8 cellular contexts compared by ENCODE assay signal in the genomic region with DNA sequence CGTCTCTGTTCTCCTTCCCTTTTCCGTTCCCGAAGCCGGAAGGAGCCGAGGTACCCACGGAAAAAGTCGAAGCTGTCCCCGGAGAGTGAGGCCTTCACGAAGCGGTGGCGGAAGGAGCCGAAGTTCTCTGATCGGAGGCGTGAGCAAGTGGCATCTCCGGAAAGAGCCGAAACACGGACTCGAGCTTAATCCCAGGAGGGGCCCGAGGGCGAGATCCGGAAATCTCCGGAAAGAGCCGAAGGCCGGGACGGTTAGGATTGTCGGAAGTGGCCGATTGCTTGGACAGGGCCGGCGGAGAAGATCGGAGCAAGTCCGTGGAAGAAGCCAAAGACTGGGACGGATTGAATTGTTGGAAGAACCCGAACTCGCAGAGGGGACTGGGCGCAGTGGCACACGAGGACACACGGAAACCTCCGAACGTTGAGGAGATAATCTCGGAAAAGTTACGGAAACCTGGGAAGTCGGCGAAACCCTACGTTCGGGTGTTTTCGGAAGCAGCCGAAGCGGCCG. TPM values are rescaled to one million over a fixed set of nuclear protein-coding genes. Genes with fewer than 3 reads are reported as not detected.
DNase-seq lines count a peak whose midpoint lies in the region; ATAC-seq and TF ChIP-seq lines count a peak whose summit lies in the region.

No MANE protein-coding gene starts in this region.

- H3K4me3 ChIP-seq in HAP-1 (peak overlapping the region; percentile 95), MG63 (peak overlapping the region; percentile 72), fibroblast of the aortic adventitia (ENCODE audit: low read depth, low read length) (peak overlapping the region; percentile 92)

- H3K36me3 ChIP-seq in HAP-1 (replicated peaks) (peaks cover 23% of the 10 kb centered on the region), MG63 (peaks cover 36% of the 10 kb centered on the region)

- no peak for TF ChIP-seq CTCF in fibroblast of the aortic adventitia (IDR thresholded peaks at IDR 0.05; ENCODE audit: insufficient read depth, low read length)

- peaks cover 11% of the 10 kb centered on the region for H3K4me1 ChIP-seq in HAP-1

- DNase-seq in EL = peak; percentile 100
- DNase-seq in HAP-1 (ENCODE audit: low spot score in 2 of 2) = peak; percentile 97 to 100
- peak; percentile 98 for DNase-seq in MG63
- peak; percentile 92 to 94 for DNase-seq in SHP77 (lab: John Stamatoyannopoulos, UW)
- peak; percentile 99 for DNase-seq in activated gamma-delta T cell treated with Interleukin-2 at 50 U/mL for 16 hours
- DNase-seq in fibroblast of the aortic adventitia (ENCODE audit: low read depth) = peak; percentile 100
- peak; percentile 99 for DNase-seq in natural killer cell treated with Interleukin-12 subunit alpha and Interleukin-12 subunit beta and Interleukin-15 and Interleukin-18, amount 100 ng/mL, for 72 hours (ENCODE audit: low spot score)
- DNase-seq in stimulated activated naive CD4-positive, alpha-beta T cell (lab: John Stamatoyannopoulos, UW) = peak; percentile 98 to 100 (median 100)

- peaks cover 0 to 3% of the 10 kb centered on the region in 2 donors for H3K27me3 Mint-ChIP-seq in natural killer cell treated with Interleukin-12 subunit alpha and Interleukin-12 subunit beta and Interleukin-15 and Interleukin-18, amount 100 ng/mL, for 72 hours

- H3K9me3 Mint-ChIP-seq in natural killer cell treated with Interleukin-12 subunit alpha and Interleukin-12 subunit beta and Interleukin-15 and Interleukin-18, amount 100 ng/mL, for 72 hours = no peaks in the 10 kb centered on the region

- ATAC-seq in natural killer cell treated with Interleukin-12 subunit alpha and Interleukin-12 subunit beta and Interleukin-15 and Interleukin-18, amount 100 ng/mL, for 72 hours = peak; percentile 85 to 88

- peaks cover 30 to 33% of the 10 kb centered on the region in 2 donors for H3K4me1 Mint-ChIP-seq in natural killer cell treated with Interleukin-12 subunit alpha and Interleukin-12 subunit beta and Interleukin-15 and Interleukin-18, amount 100 ng/mL, for 72 hours (ENCODE audit: low read depth in 2 of 2)

- H3K9me3 ChIP-seq in HAP-1 (no peaks in the 10 kb centered on the region), MG63 (no peaks in the 10 kb centered on the region)

- H3K36me3 Mint-ChIP-seq in natural killer cell treated with Interleukin-12 subunit alpha and Interleukin-12 subunit beta and Interleukin-15 and Interleukin-18, amount 100 ng/mL, for 72 hours = peaks cover 18% of the 10 kb centered on the region

- H3K4me3 Mint-ChIP-seq in natural killer cell treated with Interleukin-12 subunit alpha and Interleukin-12 subunit beta and Interleukin-15 and Interleukin-18, amount 100 ng/mL, for 72 hours = peak overlapping the region; percentile 90

- peak overlapping the region; percentile 98 to 99 for H3K27ac Mint-ChIP-seq in natural killer cell treated with Interleukin-12 subunit alpha and Interleukin-12 subunit beta and Interleukin-15 and Interleukin-18, amount 100 ng/mL, for 72 hours

- in situ Hi-C loops in HAP-1 (cut with MboI; ENCODE audit: low sequenced_read_pairs) = loop anchor here (25.0 kb wide), 2 partner anchors 1192 to 1467 kb away; a partner anchor contains a TSS

- no peaks in the 10 kb centered on the region for H3K27me3 ChIP-seq in HAP-1 (ENCODE audit: low read depth)
- no peaks in the 10 kb centered on the region for H3K27me3 ChIP-seq in MG63

RNA-seq across cellular contexts. Expression of a gene that starts 0.5 kb away (rescaled TPM):
- total RNA-seq in MG63 (2014; rRNA removed; shearing (Covaris generic); ENCODE audit: low replicate concordance) = 128 and 226 TPM in 2 replicates
- total RNA-seq in fibroblast of the aortic adventitia (ENCODE audit: low replicate concordance) = 69.5 and 71.4 TPM in 2 replicates
- 100 to 1,000 TPM; 266 to 434 TPM for total RNA-seq in natural killer cell treated with Interleukin-12 subunit alpha and Interleukin-12 subunit beta and Interleukin-15 and Interleukin-18, amount 100 ng/mL, for 72 hours

RNA-seq across cellular contexts. Expression of a gene that starts 6.4 kb away (rescaled TPM):
- total RNA-seq in MG63 (2014; rRNA removed; shearing (Covaris generic); ENCODE audit: low replicate concordance) = 1.3 and 4.8 TPM in 2 replicates
- total RNA-seq in fibroblast of the aortic adventitia (ENCODE audit: low replicate concordance) = 8.5 and 16.0 TPM in 2 replicates
- total RNA-seq in natural killer cell treated with Interleukin-12 subunit alpha and Interleukin-12 subunit beta and Interleukin-15 and Interleukin-18, amount 100 ng/mL, for 72 hours = 1 to 10 TPM; 1.9 to 3.3 TPM

RNA-seq across cellular contexts. Expression of a gene that starts 10.9 kb away (rescaled TPM):
- total RNA-seq in MG63 (2014; rRNA removed; shearing (Covaris generic); ENCODE audit: low replicate concordance) = 8.7 and 17.5 TPM in 2 replicates
- total RNA-seq in fibroblast of the aortic adventitia (ENCODE audit: low replicate concordance) = 13.9 and 41.5 TPM in 2 replicates
- total RNA-seq in natural killer cell treated with Interleukin-12 subunit alpha and Interleukin-12 subunit beta and Interleukin-15 and Interleukin-18, amount 100 ng/mL, for 72 hours = 10 to 100 TPM; 15.1 to 27.6 TPM

RNA-seq across cellular contexts. Expression of a gene that starts 13.6 kb away (rescaled TPM):
- 7.5 and 8.0 TPM in 2 replicates for total RNA-seq in MG63 (2014; rRNA removed; shearing (Covaris generic); ENCODE audit: low replicate concordance)
- 6.3 and 10.0 TPM in 2 replicates for total RNA-seq in fibroblast of the aortic adventitia (ENCODE audit: low replicate concordance)
- total RNA-seq in natural killer cell treated with Interleukin-12 subunit alpha and Interleukin-12 subunit beta and Interleukin-15 and Interleukin-18, amount 100 ng/mL, for 72 hours = 10 to 100 TPM; 35.7 to 39.5 TPM

RNA-seq across cellular contexts. Expression of a gene that starts 20.6 kb away (rescaled TPM):
- 57.1 and 158 TPM in 2 replicates for total RNA-seq in MG63 (2014; rRNA removed; shearing (Covaris generic); ENCODE audit: low replicate concordance)
- total RNA-seq in fibroblast of the aortic adventitia (ENCODE audit: low replicate concordance) = 60.6 and 73.8 TPM in 2 replicates
- total RNA-seq in natural killer cell treated with Interleukin-12 subunit alpha and Interleukin-12 subunit beta and Interleukin-15 and Interleukin-18, amount 100 ng/mL, for 72 hours = 10 to 100 TPM; 40.7 to 63.9 TPM

Comparison
In these comparisons a context has a peak if more than half of its experiments do, and no peak if none do; other contexts are left out.
1. Peak in every context shown above with its lines: DNase-seq, ATAC-seq and H3K4me3 ChIP-seq.